Comparison of ENCODE assay signal across 1 cellular context in genomic region chr17:78706271-78706915, GRCh38.
TF ChIP-seq lines count a peak whose summit lies in the region.

No MANE protein-coding gene starts in this region.

TF ChIP-seq in GM12878, 131 proteins besides CTCF, POLR2A, EP300 and RAD21 (continued from another document and continues in another):
- TF ChIP-seq, protein P1, sequence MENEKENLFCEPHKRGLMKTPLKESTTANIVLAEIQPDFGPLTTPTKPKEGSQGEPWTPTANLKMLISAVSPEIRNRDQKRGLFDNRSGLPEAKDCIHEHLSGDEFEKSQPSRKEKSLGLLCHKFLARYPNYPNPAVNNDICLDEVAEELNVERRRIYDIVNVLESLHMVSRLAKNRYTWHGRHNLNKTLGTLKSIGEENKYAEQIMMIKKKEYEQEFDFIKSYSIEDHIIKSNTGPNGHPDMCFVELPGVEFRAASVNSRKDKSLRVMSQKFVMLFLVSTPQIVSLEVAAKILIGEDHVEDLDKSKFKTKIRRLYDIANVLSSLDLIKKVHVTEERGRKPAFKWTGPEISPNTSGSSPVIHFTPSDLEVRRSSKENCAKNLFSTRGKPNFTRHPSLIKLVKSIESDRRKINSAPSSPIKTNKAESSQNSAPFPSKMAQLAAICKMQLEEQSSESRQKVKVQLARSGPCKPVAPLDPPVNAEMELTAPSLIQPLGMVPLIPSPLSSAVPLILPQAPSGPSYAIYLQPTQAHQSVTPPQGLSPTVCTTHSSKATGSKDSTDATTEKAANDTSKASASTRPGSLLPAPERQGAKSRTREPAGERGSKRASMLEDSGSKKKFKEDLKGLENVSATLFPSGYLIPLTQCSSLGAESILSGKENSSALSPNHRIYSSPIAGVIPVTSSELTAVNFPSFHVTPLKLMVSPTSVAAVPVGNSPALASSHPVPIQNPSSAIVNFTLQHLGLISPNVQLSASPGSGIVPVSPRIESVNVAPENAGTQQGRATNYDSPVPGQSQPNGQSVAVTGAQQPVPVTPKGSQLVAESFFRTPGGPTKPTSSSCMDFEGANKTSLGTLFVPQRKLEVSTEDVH (IDR thresholded peaks at IDR 0.05; ENCODE audit: low read depth, partially characterized antibody), result no peak
- TF ChIP-seq WRNIP1 (IDR thresholded peaks at IDR 0.05; ENCODE audit: borderline replicate concordance, low read depth, low read length), result no peak
- peak; percentile 92 for TF ChIP-seq YY1 (IDR thresholded peaks at IDR 0.05; ENCODE audit: low read depth, low read length)
- peak; percentile 98 for TF ChIP-seq BACH1 (IDR thresholded peaks at IDR 0.05; ENCODE audit: borderline replicate concordance)
- TF ChIP-seq ZSCAN29 (IDR thresholded peaks at IDR 0.05), result no peak
- peak; percentile 89; the same call in 1 of the 2 replicates for TF ChIP-seq ZBED1 (IDR thresholded peaks at IDR 0.05; ENCODE audit: borderline replicate concordance)
- no peak for TF ChIP-seq STAT3 (IDR thresholded peaks at IDR 0.05; ENCODE audit: low read depth, low read length)
- TF ChIP-seq JUND (IDR thresholded peaks at IDR 0.05; ENCODE audit: low read depth, low read length), result no peak
- TF ChIP-seq, protein P2, sequence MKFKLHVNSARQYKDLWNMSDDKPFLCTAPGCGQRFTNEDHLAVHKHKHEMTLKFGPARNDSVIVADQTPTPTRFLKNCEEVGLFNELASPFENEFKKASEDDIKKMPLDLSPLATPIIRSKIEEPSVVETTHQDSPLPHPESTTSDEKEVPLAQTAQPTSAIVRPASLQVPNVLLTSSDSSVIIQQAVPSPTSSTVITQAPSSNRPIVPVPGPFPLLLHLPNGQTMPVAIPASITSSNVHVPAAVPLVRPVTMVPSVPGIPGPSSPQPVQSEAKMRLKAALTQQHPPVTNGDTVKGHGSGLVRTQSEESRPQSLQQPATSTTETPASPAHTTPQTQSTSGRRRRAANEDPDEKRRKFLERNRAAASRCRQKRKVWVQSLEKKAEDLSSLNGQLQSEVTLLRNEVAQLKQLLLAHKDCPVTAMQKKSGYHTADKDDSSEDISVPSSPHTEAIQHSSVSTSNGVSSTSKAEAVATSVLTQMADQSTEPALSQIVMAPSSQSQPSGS (IDR thresholded peaks at IDR 0.05; ENCODE audit: low read length), result peak; percentile 92
- no peak for TF ChIP-seq KDM1A (IDR thresholded peaks at IDR 0.05; ENCODE audit: borderline replicate concordance)
- TF ChIP-seq POU2F2 (IDR thresholded peaks at IDR 0.05; ENCODE audit: borderline replicate concordance, low read depth, low read length), result peak; percentile 95
- peak; percentile 75; the same call in 1 of the 2 replicates for TF ChIP-seq TBL1XR1 (IDR thresholded peaks at IDR 0.05; ENCODE audit: low read depth, low read length)
- no peak for TF ChIP-seq IRF3 (IDR thresholded peaks at IDR 0.05)
- no peak for TF ChIP-seq STAT1 (conservative IDR thresholded peaks at IDR 0.05)
- TF ChIP-seq BRCA1 (IDR thresholded peaks at IDR 0.05; ENCODE audit: low read depth, low read length), result no peak
- peak; percentile 35; the same call in 1 of the 2 replicates for TF ChIP-seq TAF1 (IDR thresholded peaks at IDR 0.05; ENCODE audit: borderline replicate concordance, low read depth, low read length)
- no peak for TF ChIP-seq ASH2L (IDR thresholded peaks at IDR 0.05; ENCODE audit: borderline replicate concordance, low read depth)
- TF ChIP-seq SMAD1 (IDR thresholded peaks at IDR 0.05; ENCODE audit: low read depth, partially characterized antibody), result peak; percentile 45
- TF ChIP-seq ZNF217 (IDR thresholded peaks at IDR 0.05), result no peak
- peak; percentile 61; the same call in 1 of the 2 replicates for TF ChIP-seq GATAD2B (conservative IDR thresholded peaks at IDR 0.05; ENCODE audit: low read depth)
- TF ChIP-seq SMAD5 (IDR thresholded peaks at IDR 0.05; ENCODE audit: low read depth), result no peak
- TF ChIP-seq, protein P3, sequence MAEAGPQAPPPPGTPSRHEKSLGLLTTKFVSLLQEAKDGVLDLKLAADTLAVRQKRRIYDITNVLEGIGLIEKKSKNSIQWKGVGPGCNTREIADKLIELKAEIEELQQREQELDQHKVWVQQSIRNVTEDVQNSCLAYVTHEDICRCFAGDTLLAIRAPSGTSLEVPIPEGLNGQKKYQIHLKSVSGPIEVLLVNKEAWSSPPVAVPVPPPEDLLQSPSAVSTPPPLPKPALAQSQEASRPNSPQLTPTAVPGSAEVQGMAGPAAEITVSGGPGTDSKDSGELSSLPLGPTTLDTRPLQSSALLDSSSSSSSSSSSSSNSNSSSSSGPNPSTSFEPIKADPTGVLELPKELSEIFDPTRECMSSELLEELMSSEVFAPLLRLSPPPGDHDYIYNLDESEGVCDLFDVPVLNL (IDR thresholded peaks at IDR 0.05; ENCODE audit: low read depth, low read length), result no peak
- no peak for TF ChIP-seq ZNF207 (IDR thresholded peaks at IDR 0.05; ENCODE audit: borderline replicate concordance)
- peak; percentile 97 for TF ChIP-seq TCF3 (IDR thresholded peaks at IDR 0.05; ENCODE audit: borderline replicate concordance, insufficient read depth, low read depth, low read length)
- no peak for TF ChIP-seq SREBF1 (IDR thresholded peaks at IDR 0.05; ENCODE audit: low read length)
- TF ChIP-seq MTA3 (IDR thresholded peaks at IDR 0.05; ENCODE audit: borderline replicate concordance, low read length), result peak; percentile 62; the same call in 1 of the 2 replicates
- no peak for TF ChIP-seq ZNF274 (IDR thresholded peaks at IDR 0.05; ENCODE audit: insufficient read depth, insufficient read length)
- no peak for TF ChIP-seq SPI1 (IDR thresholded peaks at IDR 0.05; ENCODE audit: borderline replicate concordance, insufficient read depth, low read depth, low read length)
- TF ChIP-seq ZNF24 (IDR thresholded peaks at IDR 0.05), result peak; percentile 94
- peak; percentile 93 to 94 for TF ChIP-seq BHLHE40 (IDR thresholded peaks at IDR 0.05; ENCODE audit: borderline replicate concordance in 1 of 2, low read depth in 2 of 2, low read length in 1 of 2)
- TF ChIP-seq, protein P4, sequence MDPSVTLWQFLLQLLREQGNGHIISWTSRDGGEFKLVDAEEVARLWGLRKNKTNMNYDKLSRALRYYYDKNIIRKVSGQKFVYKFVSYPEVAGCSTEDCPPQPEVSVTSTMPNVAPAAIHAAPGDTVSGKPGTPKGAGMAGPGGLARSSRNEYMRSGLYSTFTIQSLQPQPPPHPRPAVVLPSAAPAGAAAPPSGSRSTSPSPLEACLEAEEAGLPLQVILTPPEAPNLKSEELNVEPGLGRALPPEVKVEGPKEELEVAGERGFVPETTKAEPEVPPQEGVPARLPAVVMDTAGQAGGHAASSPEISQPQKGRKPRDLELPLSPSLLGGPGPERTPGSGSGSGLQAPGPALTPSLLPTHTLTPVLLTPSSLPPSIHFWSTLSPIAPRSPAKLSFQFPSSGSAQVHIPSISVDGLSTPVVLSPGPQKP (IDR thresholded peaks at IDR 0.05; ENCODE audit: low read depth, low read length), result no peak
- TF ChIP-seq, protein P5, sequence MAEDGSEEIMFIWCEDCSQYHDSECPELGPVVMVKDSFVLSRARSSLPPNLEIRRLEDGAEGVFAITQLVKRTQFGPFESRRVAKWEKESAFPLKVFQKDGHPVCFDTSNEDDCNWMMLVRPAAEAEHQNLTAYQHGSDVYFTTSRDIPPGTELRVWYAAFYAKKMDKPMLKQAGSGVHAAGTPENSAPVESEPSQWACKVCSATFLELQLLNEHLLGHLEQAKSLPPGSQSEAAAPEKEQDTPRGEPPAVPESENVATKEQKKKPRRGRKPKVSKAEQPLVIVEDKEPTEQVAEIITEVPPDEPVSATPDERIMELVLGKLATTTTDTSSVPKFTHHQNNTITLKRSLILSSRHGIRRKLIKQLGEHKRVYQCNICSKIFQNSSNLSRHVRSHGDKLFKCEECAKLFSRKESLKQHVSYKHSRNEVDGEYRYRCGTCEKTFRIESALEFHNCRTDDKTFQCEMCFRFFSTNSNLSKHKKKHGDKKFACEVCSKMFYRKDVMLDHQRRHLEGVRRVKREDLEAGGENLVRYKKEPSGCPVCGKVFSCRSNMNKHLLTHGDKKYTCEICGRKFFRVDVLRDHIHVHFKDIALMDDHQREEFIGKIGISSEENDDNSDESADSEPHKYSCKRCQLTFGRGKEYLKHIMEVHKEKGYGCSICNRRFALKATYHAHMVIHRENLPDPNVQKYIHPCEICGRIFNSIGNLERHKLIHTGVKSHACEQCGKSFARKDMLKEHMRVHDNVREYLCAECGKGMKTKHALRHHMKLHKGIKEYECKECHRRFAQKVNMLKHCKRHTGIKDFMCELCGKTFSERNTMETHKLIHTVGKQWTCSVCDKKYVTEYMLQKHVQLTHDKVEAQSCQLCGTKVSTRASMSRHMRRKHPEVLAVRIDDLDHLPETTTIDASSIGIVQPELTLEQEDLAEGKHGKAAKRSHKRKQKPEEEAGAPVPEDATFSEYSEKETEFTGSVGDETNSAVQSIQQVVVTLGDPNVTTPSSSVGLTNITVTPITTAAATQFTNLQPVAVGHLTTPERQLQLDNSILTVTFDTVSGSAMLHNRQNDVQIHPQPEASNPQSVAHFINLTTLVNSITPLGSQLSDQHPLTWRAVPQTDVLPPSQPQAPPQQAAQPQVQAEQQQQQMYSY (CRISPR knock-in tag; IDR thresholded peaks at IDR 0.05), result no peak
- no peak; the same call in 1 of the 2 replicates for TF ChIP-seq SMARCA5 (IDR thresholded peaks at IDR 0.05)
- TF ChIP-seq DPF2 (IDR thresholded peaks at IDR 0.05), result peak; percentile 95
- TF ChIP-seq SREBF2 (IDR thresholded peaks at IDR 0.05; ENCODE audit: low read length), result no peak
- peak; percentile 100 for TF ChIP-seq PAX5 (IDR thresholded peaks at IDR 0.05; ENCODE audit: borderline replicate concordance, low read depth, low read length)
- TF ChIP-seq MTA2 (IDR thresholded peaks at IDR 0.05; ENCODE audit: low read depth), result peak; percentile 93
- TF ChIP-seq MEF2A (IDR thresholded peaks at IDR 0.05; ENCODE audit: insufficient read depth, low read depth, low read length), result peak; percentile 75; the same call in 1 of the 2 replicates
- no peak for TF ChIP-seq SIX5 (IDR thresholded peaks at IDR 0.05; ENCODE audit: low read depth, low read length, severe bottlenecking)
- peak; percentile 94 for TF ChIP-seq CREM (IDR thresholded peaks at IDR 0.05; ENCODE audit: low read depth)
- TF ChIP-seq, protein P6, sequence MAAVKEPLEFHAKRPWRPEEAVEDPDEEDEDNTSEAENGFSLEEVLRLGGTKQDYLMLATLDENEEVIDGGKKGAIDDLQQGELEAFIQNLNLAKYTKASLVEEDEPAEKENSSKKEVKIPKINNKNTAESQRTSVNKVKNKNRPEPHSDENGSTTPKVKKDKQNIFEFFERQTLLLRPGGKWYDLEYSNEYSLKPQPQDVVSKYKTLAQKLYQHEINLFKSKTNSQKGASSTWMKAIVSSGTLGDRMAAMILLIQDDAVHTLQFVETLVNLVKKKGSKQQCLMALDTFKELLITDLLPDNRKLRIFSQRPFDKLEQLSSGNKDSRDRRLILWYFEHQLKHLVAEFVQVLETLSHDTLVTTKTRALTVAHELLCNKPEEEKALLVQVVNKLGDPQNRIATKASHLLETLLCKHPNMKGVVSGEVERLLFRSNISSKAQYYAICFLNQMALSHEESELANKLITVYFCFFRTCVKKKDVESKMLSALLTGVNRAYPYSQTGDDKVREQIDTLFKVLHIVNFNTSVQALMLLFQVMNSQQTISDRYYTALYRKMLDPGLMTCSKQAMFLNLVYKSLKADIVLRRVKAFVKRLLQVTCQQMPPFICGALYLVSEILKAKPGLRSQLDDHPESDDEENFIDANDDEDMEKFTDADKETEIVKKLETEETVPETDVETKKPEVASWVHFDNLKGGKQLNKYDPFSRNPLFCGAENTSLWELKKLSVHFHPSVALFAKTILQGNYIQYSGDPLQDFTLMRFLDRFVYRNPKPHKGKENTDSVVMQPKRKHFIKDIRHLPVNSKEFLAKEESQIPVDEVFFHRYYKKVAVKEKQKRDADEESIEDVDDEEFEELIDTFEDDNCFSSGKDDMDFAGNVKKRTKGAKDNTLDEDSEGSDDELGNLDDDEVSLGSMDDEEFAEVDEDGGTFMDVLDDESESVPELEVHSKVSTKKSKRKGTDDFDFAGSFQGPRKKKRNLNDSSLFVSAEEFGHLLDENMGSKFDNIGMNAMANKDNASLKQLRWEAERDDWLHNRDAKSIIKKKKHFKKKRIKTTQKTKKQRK (IDR thresholded peaks at IDR 0.05; ENCODE audit: low read depth, low read length), result no peak
- TF ChIP-seq ATF7 (IDR thresholded peaks at IDR 0.05; ENCODE audit: low read depth), result peak; percentile 78
- peak; percentile 76; the same call in 1 of the 2 replicates for TF ChIP-seq CBFB (IDR thresholded peaks at IDR 0.05; ENCODE audit: low read depth)
- peak; percentile 62 for TF ChIP-seq MLLT1 (IDR thresholded peaks at IDR 0.05)
- TF ChIP-seq ETV6 (conservative IDR thresholded peaks at IDR 0.05 in 1 of 2, IDR thresholded peaks at IDR 0.05 in 1 of 2; ENCODE audit: borderline replicate concordance in 1 of 2, low read depth in 1 of 2), result peak in 1 of 2 experiments; percentile 12; a peak in 1 of 4 replicates
- TF ChIP-seq, protein P7, sequence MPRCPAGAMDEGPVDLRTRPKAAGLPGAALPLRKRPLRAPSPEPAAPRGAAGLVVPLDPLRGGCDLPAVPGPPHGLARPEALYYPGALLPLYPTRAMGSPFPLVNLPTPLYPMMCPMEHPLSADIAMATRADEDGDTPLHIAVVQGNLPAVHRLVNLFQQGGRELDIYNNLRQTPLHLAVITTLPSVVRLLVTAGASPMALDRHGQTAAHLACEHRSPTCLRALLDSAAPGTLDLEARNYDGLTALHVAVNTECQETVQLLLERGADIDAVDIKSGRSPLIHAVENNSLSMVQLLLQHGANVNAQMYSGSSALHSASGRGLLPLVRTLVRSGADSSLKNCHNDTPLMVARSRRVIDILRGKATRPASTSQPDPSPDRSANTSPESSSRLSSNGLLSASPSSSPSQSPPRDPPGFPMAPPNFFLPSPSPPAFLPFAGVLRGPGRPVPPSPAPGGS (IDR thresholded peaks at IDR 0.05; ENCODE audit: borderline replicate concordance, insufficient read depth, low read depth, low read length, poor library complexity, severe bottlenecking), result peak; percentile 83
- no peak for TF ChIP-seq KAT2A (conservative IDR thresholded peaks at IDR 0.05; ENCODE audit: control insufficient read depth, low read depth, low read length)
- no peak for TF ChIP-seq SRF (IDR thresholded peaks at IDR 0.05; ENCODE audit: low read depth in 2 of 2, low read length in 2 of 2)
- TF ChIP-seq LARP7 (IDR thresholded peaks at IDR 0.05), result no peak
- TF ChIP-seq FOS (IDR thresholded peaks at IDR 0.05; ENCODE audit: borderline replicate concordance, extremely low read depth, insufficient read length), result no peak
